In the genomic region with DNA sequence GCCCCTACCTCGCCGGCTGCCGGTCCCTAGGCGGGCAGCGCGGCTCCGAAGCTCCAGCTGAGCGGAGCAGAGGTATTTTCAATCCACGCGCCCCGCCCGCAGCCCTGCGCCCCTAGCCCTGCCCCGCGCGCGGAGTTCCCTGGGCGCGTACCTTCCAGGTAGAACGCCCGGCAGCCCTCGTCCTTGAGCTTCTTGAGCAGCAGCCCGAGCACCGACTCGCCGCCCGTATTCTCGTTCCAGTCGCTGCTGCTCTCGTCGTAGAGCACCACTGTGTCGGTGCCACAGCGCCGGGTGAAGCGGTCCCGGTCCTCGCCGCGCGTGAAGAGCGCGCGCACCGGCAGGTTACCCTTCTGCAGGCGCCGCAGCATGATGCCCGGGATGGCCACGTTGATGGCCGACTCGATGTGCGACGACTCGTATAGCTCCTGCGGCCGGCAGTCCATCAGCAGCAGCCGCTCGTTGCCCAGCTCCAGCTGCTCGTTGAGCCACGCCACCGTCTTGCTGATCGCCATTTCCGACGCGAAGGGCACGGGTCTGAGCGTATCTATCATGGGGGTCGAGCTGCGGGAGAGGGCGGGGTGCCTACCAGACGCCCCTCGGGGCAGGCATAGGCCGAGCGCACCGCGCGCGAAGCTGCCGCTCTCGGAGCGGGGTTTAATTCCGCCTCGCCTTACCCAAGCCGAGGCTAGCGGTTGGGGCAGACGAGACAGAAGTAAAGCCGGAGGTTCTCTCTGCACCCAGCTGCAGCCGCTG, we compare ENCODE assay signal across 8 cellular contexts. TPM values are rescaled to one million over a fixed set of nuclear protein-coding genes. Genes with fewer than 3 reads are reported as not detected.
DNase-seq lines count a peak whose midpoint lies in the region; ATAC-seq, FAIRE-seq and TF ChIP-seq lines count a peak whose summit lies in the region.

No MANE protein-coding gene starts in this region.

- no peak for TF ChIP-seq CTCF in Calu3 (IDR thresholded peaks at IDR 0.05; ENCODE audit: unreplicated experiment)
- TF ChIP-seq CTCF in gastroesophageal sphincter (IDR thresholded peaks at IDR 0.05) = peak in 2 of 4 experiments; percentile 0 to 2

- CTCF ChIA-PET in Calu3 (lab: Charles Lee) = interaction anchor here (1.0 to 3.6 kb wide), 9 partner anchors 24 to 332 kb away, joined by 3 to 17 read pairs (median 6); no protein-coding TSS in a partner anchor

- peaks cover 0 to 18% of the 10 kb centered on the region in 2 donors for H3K36me3 ChIP-seq in gastroesophageal sphincter

- peaks cover 44% of the 10 kb centered on the region for H3K4me1 Mint-ChIP-seq in Calu3 (ENCODE audit: low read depth, unreplicated experiment)

- DNase-seq in Calu3 (peak; percentile 39), H54 (ENCODE audit: insufficient read length, low spot score) (no peak), NCI-H69 (lab: John Stamatoyannopoulos, UW) (peak; percentile 84), activated gamma-delta T cell (lab: John Stamatoyannopoulos, UW) (peak; percentile 36), posterior cingulate gyrus (peak in 7 of 10 donors; percentile 30 to 90 (median 49)), HTR-8/SVneo (ENCODE audit: insufficient read length, low spot score) (no peak), NCI-H2107 (lab: John Stamatoyannopoulos, UW) (no peak)

- peaks cover 94% of the 10 kb centered on the region for H3K36me3 Mint-ChIP-seq in Calu3 (ENCODE audit: insufficient read depth, unreplicated experiment)

- TSS peak; percentile 58 for BruUV-seq in Calu3 (replicated peaks; lab: Mats Ljungman, UMichigan)

- intact Hi-C loops in Calu3 (cut with micrococcal nuclease; ENCODE audit: unreplicated experiment) (loop anchor here (1.0 to 5.0 kb wide), 4 partner anchors 110 to 279 kb away; a partner anchor contains a TSS), posterior cingulate gyrus (cut with DNase I) (loop anchor here (5.0 to 10.0 kb wide), 2 partner anchors 111 to 297 kb away; no protein-coding TSS in a partner anchor)

- peak overlapping the region; percentile 74 to 99 (median 99) for H3K27ac ChIP-seq in gastroesophageal sphincter

- no peaks in the 10 kb centered on the region for H3K9me3 ChIP-seq in gastroesophageal sphincter

- H3K4me3 ChIP-seq in gastroesophageal sphincter = peak overlapping the region; percentile 82 to 86

- peak overlapping the region; percentile 90 for H3K4me3 Mint-ChIP-seq in Calu3 (ENCODE audit: low read depth, unreplicated experiment)

- no peaks in the 10 kb centered on the region for H3K9me3 Mint-ChIP-seq in Calu3 (ENCODE audit: low read depth, unreplicated experiment)

- FAIRE-seq in H54 (lab: Jason Lieb, UNC) = no peak
- no peak for FAIRE-seq in HTR-8/SVneo (lab: Jason Lieb, UNC)

- H3K4me1 ChIP-seq in gastroesophageal sphincter = peaks cover 0 to 61% (median 11%) of the 10 kb centered on the region in 3 donors

- H3K27me3 Mint-ChIP-seq in Calu3 (ENCODE audit: unreplicated experiment) = no peaks in the 10 kb centered on the region

- peak overlapping the region; percentile 97 for H3K27ac Mint-ChIP-seq in Calu3 (ENCODE audit: unreplicated experiment)

- no peak for TF ChIP-seq EP300 in gastroesophageal sphincter (IDR thresholded peaks at IDR 0.05)

- peak; percentile 37; the same call in 1 of the 2 replicates for TF ChIP-seq POLR2A in H54 (IDR thresholded peaks at IDR 0.05; ENCODE audit: low read depth, low read length)
- peak in 1 of 2 donors; percentile 8 for TF ChIP-seq POLR2A in gastroesophageal sphincter (IDR thresholded peaks at IDR 0.05)

- 0% methylated on average over 21 of the region's 87 CpGs; no CpG with 5 or more reads in 1 of the 2 donors for WGBS in gastroesophageal sphincter (ENCODE audit: low coverage in 1 of 2), 2 donors

- peak; percentile 1 for ATAC-seq in gastroesophageal sphincter

- H3K27me3 ChIP-seq in gastroesophageal sphincter = no peaks in the 10 kb centered on the region

RNA-seq across cellular contexts. Expression of a gene that starts 0.6 kb away (rescaled TPM):
- total RNA-seq in Calu3 (2022) (108 TPM in 2 replicates), gastroesophageal sphincter (10 to 100 TPM; 52.8 to 73.8 (median 58.5) TPM)

Comparison
In these comparisons a context has a peak if more than half of its experiments do, and no peak if none do; other contexts are left out.
1. DNase-seq: peak in Calu3 (single experiment), NCI-H69 (single experiment), activated gamma-delta T cell (single experiment) and posterior cingulate gyrus (7 of 10); none in H54 (single experiment), HTR-8/SVneo (single experiment) and NCI-H2107 (single experiment).